1 cellular context compared by ENCODE assay signal in the genomic region with DNA sequence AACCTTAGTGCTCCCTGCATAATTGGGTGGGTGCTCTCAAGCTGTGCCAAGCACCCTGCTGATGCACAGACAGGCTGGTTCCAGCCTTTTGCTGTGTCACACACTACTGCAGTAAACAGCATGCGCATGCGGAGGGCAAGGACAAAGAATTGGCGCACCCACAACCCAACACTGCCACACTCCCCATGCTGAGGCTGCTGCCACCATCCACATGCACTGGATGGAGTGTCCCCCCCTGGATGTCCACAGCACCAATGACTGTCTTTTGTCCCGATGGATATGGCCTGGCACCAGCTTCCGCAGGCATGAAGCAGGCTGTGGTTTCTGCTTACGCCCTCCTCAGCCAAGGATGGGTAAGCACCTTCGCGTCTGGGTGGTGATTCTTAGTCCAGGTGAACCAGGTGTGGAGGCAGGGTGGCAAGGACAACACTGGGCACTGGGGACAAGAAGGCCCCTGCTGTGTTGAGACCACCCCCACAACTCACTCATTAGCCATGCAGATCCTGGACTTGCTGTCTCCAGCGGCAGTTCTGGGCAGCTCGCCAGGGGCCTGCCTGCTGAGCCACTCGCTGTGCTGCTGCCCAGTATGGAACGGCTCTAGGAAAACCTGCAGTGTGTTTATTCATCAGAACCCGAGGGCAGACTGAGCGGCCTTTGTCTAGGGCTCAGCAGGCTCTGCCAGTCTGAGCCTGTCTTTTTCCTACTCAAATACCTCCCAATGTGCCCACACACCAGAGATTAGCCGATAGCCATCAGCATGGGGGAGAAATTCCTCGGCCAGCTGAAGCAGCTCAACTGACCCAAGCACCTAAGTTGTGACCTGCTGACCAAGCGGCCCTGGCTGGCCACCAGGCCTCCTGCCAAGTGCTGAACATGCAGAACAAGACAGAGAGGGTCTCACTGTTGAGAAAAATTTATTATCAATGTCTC.
TF ChIP-seq lines count a peak whose summit lies in the region.

No MANE protein-coding gene starts in this region.

TF ChIP-seq in IMR-90, 13 proteins besides CTCF, POLR2A, EP300 and RAD21:
- TF ChIP-seq RCOR1 (IDR thresholded peaks at IDR 0.05; ENCODE audit: insufficient replicate concordance, low read length) (no peak), CEBPB (IDR thresholded peaks at IDR 0.05; ENCODE audit: low read depth, low read length) (no peak), MXI1 (IDR thresholded peaks at IDR 0.05; ENCODE audit: borderline replicate concordance, low read depth, low read length) (no peak), MAZ (IDR thresholded peaks at IDR 0.05; ENCODE audit: borderline replicate concordance, low read depth, low read length) (no peak), CHD1 (IDR thresholded peaks at IDR 0.05; ENCODE audit: low read depth, low read length) (no peak), MAFK (IDR thresholded peaks at IDR 0.05; ENCODE audit: low read depth, low read length) (no peak), BHLHE40 (IDR thresholded peaks at IDR 0.05; ENCODE audit: low read depth, low read length) (no peak), SMC3 (IDR thresholded peaks at IDR 0.05; ENCODE audit: low read depth, low read length) (no peak), FOS (IDR thresholded peaks at IDR 0.05; ENCODE audit: low read depth, low read length) (no peak), RFX5 (IDR thresholded peaks at IDR 0.05; ENCODE audit: low read depth, low read length) (no peak), NFE2L2 (IDR thresholded peaks at IDR 0.05; ENCODE audit: low read depth, low read length) (no peak)
- TF ChIP-seq, protein P1, sequence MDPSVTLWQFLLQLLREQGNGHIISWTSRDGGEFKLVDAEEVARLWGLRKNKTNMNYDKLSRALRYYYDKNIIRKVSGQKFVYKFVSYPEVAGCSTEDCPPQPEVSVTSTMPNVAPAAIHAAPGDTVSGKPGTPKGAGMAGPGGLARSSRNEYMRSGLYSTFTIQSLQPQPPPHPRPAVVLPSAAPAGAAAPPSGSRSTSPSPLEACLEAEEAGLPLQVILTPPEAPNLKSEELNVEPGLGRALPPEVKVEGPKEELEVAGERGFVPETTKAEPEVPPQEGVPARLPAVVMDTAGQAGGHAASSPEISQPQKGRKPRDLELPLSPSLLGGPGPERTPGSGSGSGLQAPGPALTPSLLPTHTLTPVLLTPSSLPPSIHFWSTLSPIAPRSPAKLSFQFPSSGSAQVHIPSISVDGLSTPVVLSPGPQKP (IDR thresholded peaks at IDR 0.05; ENCODE audit: borderline replicate concordance, low read depth, low read length): no peak
- TF ChIP-seq, protein P2, sequence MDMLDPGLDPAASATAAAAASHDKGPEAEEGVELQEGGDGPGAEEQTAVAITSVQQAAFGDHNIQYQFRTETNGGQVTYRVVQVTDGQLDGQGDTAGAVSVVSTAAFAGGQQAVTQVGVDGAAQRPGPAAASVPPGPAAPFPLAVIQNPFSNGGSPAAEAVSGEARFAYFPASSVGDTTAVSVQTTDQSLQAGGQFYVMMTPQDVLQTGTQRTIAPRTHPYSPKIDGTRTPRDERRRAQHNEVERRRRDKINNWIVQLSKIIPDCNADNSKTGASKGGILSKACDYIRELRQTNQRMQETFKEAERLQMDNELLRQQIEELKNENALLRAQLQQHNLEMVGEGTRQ (IDR thresholded peaks at IDR 0.05; ENCODE audit: low read depth, low read length): no peak
